20 cellular contexts compared by ENCODE assay signal in genomic region chr10:128025951-128026350, GRCh38.
DNase-seq lines count a peak whose midpoint lies in the region; ATAC-seq and TF ChIP-seq lines count a peak whose summit lies in the region.
"Had no signal": no experiment of that assay in that cellular context is flagged by ENCODE, and none has a peak within 500 bp of the region (broad histone marks: within the 10 kb centered on the region; RNA-seq: fewer than 3 reads in every experiment).

No MANE protein-coding gene starts in this region.

- H3K36me3 ChIP-seq in BLaER1 (no peaks in the 10 kb centered on the region), KMS-11 (ENCODE audit: insufficient read depth) (no peaks in the 10 kb centered on the region)
- H3K36me3 ChIP-seq: HAP-1, MG63 had no signal

- H3K27ac ChIP-seq in BLaER1 (peak overlapping the region; percentile 61), KMS-11 (peak overlapping the region; percentile 59; the same call in 1 of the 2 replicates)
- H3K27ac ChIP-seq: RWPE1, SK-N-MC had no signal

- H3K4me3 ChIP-seq in BLaER1, result 0 out of 2 replicates have a peak overlapping the region, but pooled peaks have one; percentile 24
- H3K4me3 ChIP-seq in KMS-11 (IDR thresholded peaks at IDR 0.05; ENCODE audit: insufficient read depth, low read depth, low read length), result no peak overlapping the region
- H3K4me3 ChIP-seq: GM23338, HAP-1, MG63, SK-N-MC had no signal

- peak overlapping the region; percentile 33 for H3K4me3 Mint-ChIP-seq in stimulated activated effector memory CD8-positive, alpha-beta T cell treated with anti-CD3 and anti-CD28 coated beads, Interleukin-12 subunit alpha, Interleukin-12 subunit beta, amount 100 ng/mL, for 72 hours
- H3K4me3 Mint-ChIP-seq in activated CD4-positive, alpha-beta memory T cell treated with anti-CD3 and anti-CD28 coated beads, Interleukin-2, amount 10 ng/mL, durations not matched to agents 7 days and 5 days, result no peak overlapping the region
- H3K4me3 Mint-ChIP-seq: CD8-positive, alpha-beta T cell; GM23338 had no signal

- H3K9ac ChIP-seq in BLaER1 (peak overlapping the region; percentile 5; the same call in 1 of the 2 replicates), KMS-11 (no peak overlapping the region)

- H3K4me1 ChIP-seq in BLaER1 (peaks cover 100% of the 10 kb centered on the region), KMS-11 (ENCODE audit: low read depth, poor library complexity, severe bottlenecking) (peaks cover 28% of the 10 kb centered on the region)
- H3K4me1 ChIP-seq: HAP-1 had no signal

- CTCF ChIA-PET in activated CD4-positive, alpha-beta memory T cell treated with anti-CD3 and anti-CD28 coated beads, Interleukin-2, amount 10 ng/mL, durations not matched to agents 7 days and 5 days (lab: Charles Lee), result interaction anchor here (1.1 to 2.1 kb wide), 6 partner anchors 9 to 43 kb away, joined by 3 to 13 read pairs (median 8); no protein-coding TSS in a partner anchor

- no peaks in the 10 kb centered on the region for H3K79me2 ChIP-seq in KMS-11 (ENCODE audit: insufficient read depth, low read depth)

- H2AFZ ChIP-seq in KMS-11 (ENCODE audit: low read depth), result no peak overlapping the region; the same call in 1 of the 2 replicates
- H2AFZ ChIP-seq: GM23338 had no signal

- H3K9me3 Mint-ChIP-seq in stimulated activated effector memory CD8-positive, alpha-beta T cell treated with anti-CD3 and anti-CD28 coated beads, Interleukin-12 subunit alpha, Interleukin-12 subunit beta, amount 100 ng/mL, for 72 hours, result no peaks in the 10 kb centered on the region
- no peaks in the 10 kb centered on the region for H3K9me3 Mint-ChIP-seq in activated CD4-positive, alpha-beta memory T cell treated with anti-CD3 and anti-CD28 coated beads, Interleukin-2, amount 10 ng/mL, durations not matched to agents 7 days and 5 days
- H3K9me3 Mint-ChIP-seq: CD8-positive, alpha-beta T cell; GM23338 had no signal

- H3K36me3 Mint-ChIP-seq in stimulated activated effector memory CD8-positive, alpha-beta T cell treated with anti-CD3 and anti-CD28 coated beads, Interleukin-12 subunit alpha, Interleukin-12 subunit beta, amount 100 ng/mL, for 72 hours, result no peaks in the 10 kb centered on the region
- no peaks in the 10 kb centered on the region for H3K36me3 Mint-ChIP-seq in activated CD4-positive, alpha-beta memory T cell treated with anti-CD3 and anti-CD28 coated beads, Interleukin-2, amount 10 ng/mL, durations not matched to agents 7 days and 5 days (ENCODE audit: low read depth)
- H3K36me3 Mint-ChIP-seq: CD8-positive, alpha-beta T cell had no signal

- no peaks in the 10 kb centered on the region for H3K27me3 Mint-ChIP-seq in activated CD4-positive, alpha-beta memory T cell treated with anti-CD3 and anti-CD28 coated beads, Interleukin-2, amount 10 ng/mL, durations not matched to agents 7 days and 5 days

- H3K27me3 ChIP-seq in BLaER1 (no peaks in the 10 kb centered on the region), KMS-11 (ENCODE audit: insufficient read depth, low read depth) (no peaks in the 10 kb centered on the region)
- H3K27me3 ChIP-seq: MG63 had no signal

- peaks cover 38% of the 10 kb centered on the region for H3K4me1 Mint-ChIP-seq in stimulated activated effector memory CD8-positive, alpha-beta T cell treated with anti-CD3 and anti-CD28 coated beads, Interleukin-12 subunit alpha, Interleukin-12 subunit beta, amount 100 ng/mL, for 72 hours
- peaks cover 19% of the 10 kb centered on the region for H3K4me1 Mint-ChIP-seq in activated CD4-positive, alpha-beta memory T cell treated with anti-CD3 and anti-CD28 coated beads, Interleukin-2, amount 10 ng/mL, durations not matched to agents 7 days and 5 days
- H3K4me1 Mint-ChIP-seq: GM23338 had no signal

- peak overlapping the region; percentile 89 for H3K27ac Mint-ChIP-seq in stimulated activated effector memory CD8-positive, alpha-beta T cell treated with anti-CD3 and anti-CD28 coated beads, Interleukin-12 subunit alpha, Interleukin-12 subunit beta, amount 100 ng/mL, for 72 hours
- no peak overlapping the region for H3K27ac Mint-ChIP-seq in activated CD4-positive, alpha-beta memory T cell treated with anti-CD3 and anti-CD28 coated beads, Interleukin-2, amount 10 ng/mL, durations not matched to agents 7 days and 5 days
- H3K27ac Mint-ChIP-seq: CD8-positive, alpha-beta T cell; GM23338 had no signal

- H3K9me3 ChIP-seq in BLaER1, result no peaks in the 10 kb centered on the region
- H3K9me3 ChIP-seq: HAP-1, MG63 had no signal

- TF ChIP-seq CTCF in KMS-11 (conservative IDR thresholded peaks at IDR 0.05; ENCODE audit: low read depth, low read length), result no peak

- no peaks in the 10 kb centered on the region for H4K20me1 ChIP-seq in BLaER1
- no peaks in the 10 kb centered on the region for H4K20me1 ChIP-seq in KMS-11 (ENCODE audit: insufficient read depth)

- DNase-seq in mesenteric fat pad (ENCODE audit: low spot score) (peak; percentile 83), islet precursor cell (no peak)
- DNase-seq in stimulated activated effector memory CD8-positive, alpha-beta T cell treated with anti-CD3 and anti-CD28 coated beads, Interleukin-12 subunit alpha, Interleukin-12 subunit beta, amount 100 ng/mL, for 72 hours (ENCODE audit: low spot score in 2 of 2), result no peak
- no peak for DNase-seq in stimulated activated CD4-positive, alpha-beta T cell treated with anti-CD3 and anti-CD28 coated beads, Interleukin-15, amount 100 ng/mL, for 24 hours
- DNase-seq in activated CD4-positive, alpha-beta memory T cell treated with anti-CD3 and anti-CD28 coated beads, Interleukin-2, amount 10 ng/mL, durations not matched to agents 7 days and 5 days, result no peak
- DNase-seq: CD8-positive, alpha-beta T cell; DMS153; MG63; NCI-H1048; NCI-H1436; NCI-H187 treated with DMSO at 0.1 percent for 48 hours; NCI-H69; NK-92 treated with Interleukin-12 subunit alpha and Interleukin-12 subunit beta, amount 100 ng/mL, for 24 hours; SHP77 treated with DMSO at 0.1 percent for 48 hours had no signal

- POLR2A ChIA-PET in activated CD4-positive, alpha-beta memory T cell treated with anti-CD3 and anti-CD28 coated beads, Interleukin-2, amount 10 ng/mL, durations not matched to agents 7 days and 5 days (lab: Charles Lee), result interaction anchor here (0.9 to 1.3 kb wide), 2 partner anchors 9 to 37 kb away, joined by 3 to 5 read pairs; no protein-coding TSS in a partner anchor

- no peak for ATAC-seq in stimulated activated effector memory CD8-positive, alpha-beta T cell treated with anti-CD3 and anti-CD28 coated beads, Interleukin-12 subunit alpha, Interleukin-12 subunit beta, amount 100 ng/mL, for 72 hours
- ATAC-seq: CD8-positive, alpha-beta T cell; GM23338 had no signal

- H3K4me2 ChIP-seq in BLaER1 (peak overlapping the region; percentile 95), KMS-11 (peak overlapping the region; percentile 27; the same call in 1 of the 2 replicates)
- H3K4me2 ChIP-seq: GM23338 had no signal
